8 cellular contexts compared by ENCODE assay signal in the genomic region with DNA sequence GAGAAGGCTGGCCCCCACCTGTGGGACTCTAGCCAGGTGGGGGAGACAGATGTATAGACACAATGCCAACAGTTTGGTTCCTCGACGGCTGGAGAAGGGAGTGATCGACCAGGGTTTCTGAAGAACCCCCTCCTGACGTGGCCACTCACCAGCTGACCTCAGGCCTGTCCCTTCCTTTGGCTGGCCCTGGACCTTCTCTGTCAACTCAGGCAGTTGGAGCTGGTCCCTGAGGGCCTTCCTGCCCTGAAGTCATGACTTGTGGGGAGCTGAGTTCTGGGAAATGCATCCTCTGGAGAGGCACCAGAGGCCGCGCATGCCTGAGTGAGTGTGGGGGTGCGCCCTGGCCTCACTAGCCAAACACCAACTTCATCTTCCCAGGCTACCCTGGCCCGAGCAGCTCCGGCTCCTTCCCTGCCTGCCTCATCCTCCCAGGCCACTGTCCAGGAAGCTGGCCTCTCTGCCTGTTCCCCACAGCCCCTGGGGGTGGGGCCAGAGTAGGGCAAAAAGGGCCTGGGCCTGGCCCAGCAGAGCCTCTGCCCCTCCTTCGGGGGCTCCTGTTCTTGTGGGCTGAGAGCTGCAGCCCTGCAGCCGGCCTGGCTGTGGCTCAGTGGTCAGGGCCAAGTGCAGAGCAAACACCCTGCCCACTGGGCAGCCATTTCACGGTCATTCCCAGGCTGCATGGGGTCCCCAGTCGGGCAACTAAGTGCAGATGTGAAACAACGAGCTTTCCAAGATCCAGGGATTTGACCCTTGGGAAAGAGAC. TPM values are rescaled to one million over a fixed set of nuclear protein-coding genes. Genes with fewer than 3 reads are reported as not detected.
A peak's percentile ranks its signal among the peaks of the same experiment; 100 is the strongest.
DNase-seq lines count a peak whose midpoint lies in the region; ATAC-seq, FAIRE-seq and TF ChIP-seq lines count a peak whose summit lies in the region.
"Had no signal": no experiment of that assay in that cellular context is flagged by ENCODE, and none has a peak within 500 bp of the region (broad histone marks: within the 10 kb centered on the region; RNA-seq: fewer than 3 reads in every experiment).

No MANE protein-coding gene starts in this region.

- H3K4me3 ChIP-seq in endothelial cell of umbilical vein (replicated peaks in 1 of 3; ENCODE audit: insufficient read depth in 1 of 3, low read depth in 1 of 3, low read length in 3 of 3) = no peak overlapping the region
- H3K4me3 ChIP-seq in mucosa of rectum (ENCODE audit: low read length in 2 of 2) = no peak overlapping the region
- no peak overlapping the region for H3K4me3 ChIP-seq in upper lobe of right lung

- no peak for FAIRE-seq in endothelial cell of umbilical vein (lab: Jason Lieb, UNC)

- no peaks in the 10 kb centered on the region for H3K36me3 ChIP-seq in endothelial cell of umbilical vein (ENCODE audit: control insufficient read depth in 2 of 2, extremely low read depth in 1 of 2, insufficient read depth in 2 of 2, low read length in 2 of 2)
- no peaks in the 10 kb centered on the region for H3K36me3 ChIP-seq in mucosa of rectum (ENCODE audit: control insufficient read depth in 2 of 2, insufficient read depth in 2 of 2, low read length in 2 of 2)
- no peaks in the 10 kb centered on the region for H3K36me3 ChIP-seq in upper lobe of right lung

- H4K20me1 ChIP-seq in endothelial cell of umbilical vein (replicated peaks; ENCODE audit: control insufficient read depth, extremely low read depth, insufficient read depth, low read length) = no peaks in the 10 kb centered on the region

- no peak overlapping the region for H3K9ac ChIP-seq in endothelial cell of umbilical vein (replicated peaks; ENCODE audit: extremely low read depth, insufficient read depth, low read length)
- H3K9ac ChIP-seq in mucosa of rectum (ENCODE audit: low read depth in 1 of 2, low read length in 2 of 2) = peak overlapping the region in 1 of 2 donors; percentile 47

- H3K27ac ChIP-seq in endothelial cell of umbilical vein (ENCODE audit: insufficient read depth, low read depth, low read length) (no peak overlapping the region), mucosa of rectum (ENCODE audit: low read depth in 2 of 2, low read length in 2 of 2) (peak overlapping the region; percentile 90 to 92), upper lobe of right lung (peak overlapping the region; percentile 58)

- TF ChIP-seq CTCF in endothelial cell of umbilical vein (IDR thresholded peaks at IDR 0.05; ENCODE audit: extremely low read depth in 1 of 2, insufficient read depth in 1 of 2, low read depth in 1 of 2, low read length in 2 of 2) (no peak), upper lobe of right lung (IDR thresholded peaks at IDR 0.05) (no peak)

- intact Hi-C loops in endothelial cell of umbilical vein (cut with micrococcal nuclease) = no loop called here
- intact Hi-C loops in upper lobe of right lung (cut with DNase I) = loop anchor here (5.0 kb wide), 1 partner anchor 136 kb away; no protein-coding TSS in a partner anchor

- H3K4me1 ChIP-seq in endothelial cell of umbilical vein (ENCODE audit: control insufficient read depth, extremely low read depth, insufficient read depth, low read length) = peaks cover 21% of the 10 kb centered on the region
- peaks cover 36 to 50% of the 10 kb centered on the region in 2 donors for H3K4me1 ChIP-seq in mucosa of rectum (ENCODE audit: control insufficient read depth in 2 of 2, insufficient read depth in 2 of 2, low read length in 2 of 2)
- H3K4me1 ChIP-seq in upper lobe of right lung = peaks cover 51% of the 10 kb centered on the region

- dilution Hi-C loops in endothelial cell of umbilical vein (cut with MboI; ENCODE audit: extremely low pct_ligation_motif_present, low sequenced_read_pairs) = no loop called here

- no peaks in the 10 kb centered on the region for H3K9me1 ChIP-seq in endothelial cell of umbilical vein (replicated peaks; ENCODE audit: control insufficient read depth, extremely low read depth, insufficient read depth, low read length)

- H3K9me3 ChIP-seq in endothelial cell of umbilical vein (replicated peaks; ENCODE audit: control insufficient read depth, insufficient read depth, low read length) (no peaks in the 10 kb centered on the region), mucosa of rectum (ENCODE audit: control insufficient read depth in 2 of 2, low read length in 2 of 2) (no peaks in the 10 kb centered on the region), upper lobe of right lung (no peaks in the 10 kb centered on the region)

- no peak for TF ChIP-seq POLR2A in endothelial cell of umbilical vein (IDR thresholded peaks at IDR 0.05; ENCODE audit: low read depth, low read length)

- CTCF ChIA-PET in endothelial cell of umbilical vein (lab: Charles Lee) = interaction anchor here (1.4 kb wide), 1 partner anchor 12 kb away, joined by 8 read pairs; no protein-coding TSS in a partner anchor

- no peak for ATAC-seq in upper lobe of right lung
- no peak for ATAC-seq in GM21367 (IDR thresholded peaks at IDR 0.05; ENCODE audit: unreplicated experiment)

- POLR2A ChIA-PET in endothelial cell of umbilical vein (lab: Charles Lee) = interaction anchor here (0.9 kb wide), 1 partner anchor 70 kb away, joined by 3 read pairs; the partner anchor contains the start of gene MYH9

- peak overlapping the region; percentile 18 for H2AFZ ChIP-seq in endothelial cell of umbilical vein (ENCODE audit: low read depth, low read length)

- H3K27me3 ChIP-seq in endothelial cell of umbilical vein (ENCODE audit: control insufficient read depth in 2 of 2, insufficient read depth in 2 of 2, low read length in 2 of 2) (no peaks in the 10 kb centered on the region), mucosa of rectum (ENCODE audit: control insufficient read depth in 2 of 2, insufficient read depth in 2 of 2, low read length in 2 of 2) (no peaks in the 10 kb centered on the region), upper lobe of right lung (no peaks in the 10 kb centered on the region)

- DNase-seq in M059J (ENCODE audit: low read depth) (peak; percentile 68), endothelial cell of umbilical vein (ENCODE audit: low read depth, low spot score) (no peak), upper lobe of right lung (no peak), SKM-1 treated with dmso at 0.1 percent for 144 hours (lab: John Stamatoyannopoulos, UW; ENCODE audit: unreplicated experiment) (no peak), dermis blood vessel endothelial cell (no peak)
- DNase-seq: NCI-H1105 treated with DMSO at 0.1 percent for 48 hours had no signal

- no peak overlapping the region for H3K4me2 ChIP-seq in endothelial cell of umbilical vein (ENCODE audit: insufficient read depth, low read length)

- H3K79me2 ChIP-seq in endothelial cell of umbilical vein (ENCODE audit: control insufficient read depth, insufficient read depth, low read length) = no peaks in the 10 kb centered on the region

- BruUV-seq in endothelial cell of umbilical vein (replicated peaks; lab: Mats Ljungman, UMichigan) = no TSS peak

TF ChIP-seq in endothelial cell of umbilical vein, 7 proteins besides CTCF, POLR2A, EP300 and RAD21:
- TF ChIP-seq JUN (IDR thresholded peaks at IDR 0.05; ENCODE audit: borderline replicate concordance, insufficient read depth, insufficient read length, low read depth) (no peak), GATA2 (IDR thresholded peaks at IDR 0.05; ENCODE audit: insufficient read depth, insufficient read length, low read depth, low read length) (no peak), FOS (IDR thresholded peaks at IDR 0.05; ENCODE audit: borderline replicate concordance, insufficient read depth, low read length) (no peak)

RNA-seq across cellular contexts. Expression of gene TXN2, which starts 23.6 kb away (rescaled TPM):
- 8.3 and 16.7 TPM in 2 replicates for total RNA-seq in M059J (2014; rRNA removed; shearing (Covaris generic))
- total RNA-seq in endothelial cell of umbilical vein (74.3 and 75.9 TPM in 2 replicates), upper lobe of right lung (54.2 TPM), dermis blood vessel endothelial cell (22.0 and 30.3 TPM in 2 replicates)
- polyA plus RNA-seq in endothelial cell of umbilical vein = 170 and 183 TPM in 2 replicates
- 181 and 197 TPM in 2 replicates for polyA plus RNA-seq in endothelial cell of umbilical vein (2011; cell fraction: cytosol; rRNA removed)
- polyA plus RNA-seq in endothelial cell of umbilical vein (2011; cell fraction: nucleus; rRNA removed) = 82.5 and 86.4 TPM in 2 replicates
- polyA plus RNA-seq in endothelial cell of umbilical vein (2012) = 79.8 and 82.4 TPM in 2 replicates
- 110 and 124 TPM in 2 replicates for polyA minus RNA-seq in endothelial cell of umbilical vein
- 37.8 TPM for polyA minus RNA-seq in endothelial cell of umbilical vein (2011; cell fraction: cytosol; rRNA and poly(A)+ RNA removed)
- polyA minus RNA-seq in endothelial cell of umbilical vein (2011; cell fraction: nucleus; rRNA and poly(A)+ RNA removed) = 11.5 and 12.4 TPM in 2 replicates

RNA-seq across cellular contexts. Expression of gene FOXRED2, which starts 49.0 kb away (rescaled TPM):
- 18.0 and 19.6 TPM in 2 replicates for total RNA-seq in M059J (2014; rRNA removed; shearing (Covaris generic))
- total RNA-seq in endothelial cell of umbilical vein (14.0 and 20.4 TPM in 2 replicates), upper lobe of right lung (15.3 TPM), dermis blood vessel endothelial cell (8.7 and 11.5 TPM in 2 replicates)
- polyA plus RNA-seq in endothelial cell of umbilical vein = 8.0 and 8.4 TPM in 2 replicates
- 6.3 and 6.5 TPM in 2 replicates for polyA plus RNA-seq in endothelial cell of umbilical vein (2011; cell fraction: cytosol; rRNA removed)
- 4.6 and 4.8 TPM in 2 replicates for polyA plus RNA-seq in endothelial cell of umbilical vein (2011; cell fraction: nucleus; rRNA removed)
- 10.8 and 12.5 TPM in 2 replicates for polyA plus RNA-seq in endothelial cell of umbilical vein (2012)
- polyA minus RNA-seq in endothelial cell of umbilical vein = 8.4 and 9.0 TPM in 2 replicates
- polyA minus RNA-seq in endothelial cell of umbilical vein (2011; cell fraction: cytosol; rRNA and poly(A)+ RNA removed) = 13.6 TPM
- 3.6 TPM in 2 replicates for polyA minus RNA-seq in endothelial cell of umbilical vein (2011; cell fraction: nucleus; rRNA and poly(A)+ RNA removed)
